Comparison of ENCODE assay signal across 1 cellular context in the genomic region with DNA sequence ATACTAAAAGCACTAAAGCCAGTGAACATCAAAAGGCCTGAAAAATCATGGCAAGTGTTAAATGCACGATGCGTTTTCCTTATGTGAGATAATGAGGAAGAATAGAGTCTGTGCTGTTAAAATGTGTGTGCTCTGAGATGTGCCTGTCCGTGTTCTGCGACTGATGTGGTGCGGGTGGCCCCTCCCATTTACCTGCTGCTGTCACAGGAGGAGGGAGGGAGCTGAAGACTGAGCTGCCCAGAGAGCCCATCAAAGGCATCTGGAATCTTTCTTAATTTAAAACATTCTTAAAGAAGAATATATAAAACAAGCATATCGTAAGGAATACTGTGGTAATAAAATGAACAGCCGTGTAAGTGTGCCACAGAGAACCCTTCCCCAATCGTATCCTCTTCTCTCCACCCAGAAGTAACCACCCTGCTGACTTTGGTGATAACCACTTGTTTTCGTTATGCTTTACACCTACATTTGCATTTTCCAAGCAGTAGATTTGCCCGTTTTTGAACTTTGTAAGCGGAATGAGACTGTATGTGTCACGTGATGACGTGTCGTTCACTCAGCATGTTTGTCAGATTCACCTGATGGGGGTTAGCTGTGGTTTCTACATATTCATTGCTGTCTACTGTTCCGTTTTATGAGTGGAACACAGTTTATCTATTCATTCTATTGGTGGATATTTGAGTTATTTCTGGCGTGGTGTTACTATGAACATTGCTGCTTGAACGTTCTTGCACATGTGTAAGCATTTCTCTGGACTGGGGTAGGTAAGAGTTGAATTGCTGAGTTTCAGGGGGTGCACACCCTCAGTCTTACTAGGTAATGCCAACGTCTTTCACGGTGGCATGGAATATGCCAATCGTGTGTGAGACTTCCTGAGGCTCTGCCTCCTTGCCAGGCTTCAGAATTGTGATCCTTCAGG.
TF ChIP-seq lines count a peak whose summit lies in the region.

No MANE protein-coding gene starts in this region.

TF ChIP-seq in K562, 482 proteins besides CTCF, POLR2A, EP300 and RAD21 (continued from another document and continues in another):
- TF ChIP-seq HMBOX1 (IDR thresholded peaks at IDR 0.05) (no peak; the same call in 1 of the 2 replicates), GTF3C2 (IDR thresholded peaks at IDR 0.05; ENCODE audit: borderline replicate concordance, extremely low read depth, insufficient read length) (no peak), STAT5B (CRISPR knock-in tag; IDR thresholded peaks at IDR 0.05) (no peak), BHLHE40 (IDR thresholded peaks at IDR 0.05; ENCODE audit: low read length) (peak; percentile 86), PBX2 (CRISPR knock-in tag; IDR thresholded peaks at IDR 0.05; ENCODE audit: low read depth) (no peak), PBX2 (tag; conservative IDR thresholded peaks at IDR 0.05; ENCODE audit: low read depth) (peak; percentile 60), ESRRB (CRISPR knock-in tag; IDR thresholded peaks at IDR 0.05; ENCODE audit: borderline replicate concordance) (no peak), MNT (conservative IDR thresholded peaks at IDR 0.05) (no peak), SIRT6 (IDR thresholded peaks at IDR 0.05; ENCODE audit: low read depth, low read length) (no peak), MLX (CRISPR knock-in tag; conservative IDR thresholded peaks at IDR 0.05) (no peak), ZNF143 (CRISPR knock-in tag; IDR thresholded peaks at IDR 0.05) (no peak), WHSC1 (IDR thresholded peaks at IDR 0.05; ENCODE audit: low read length) (no peak), MEF2D (tag; conservative IDR thresholded peaks at IDR 0.05; ENCODE audit: low read depth) (peak; percentile 60; the same call in 1 of the 2 replicates), ZNF395 (CRISPR knock-in tag; IDR thresholded peaks at IDR 0.05) (peak; percentile 68; the same call in 1 of the 2 replicates), JUN (IDR thresholded peaks at IDR 0.05; ENCODE audit: borderline replicate concordance, low read depth, low read length) (peak; percentile 28; the same call in 1 of the 2 replicates), JUN (CRISPR knock-in tag; IDR thresholded peaks at IDR 0.05; ENCODE audit: borderline replicate concordance) (no peak), RCOR1 (IDR thresholded peaks at IDR 0.05; ENCODE audit: borderline replicate concordance in 1 of 2, low read depth in 2 of 2, low read length in 2 of 2) (peak in 1 of 2 experiments; percentile 78; a peak in 1 of 4 replicates), L3MBTL2 (IDR thresholded peaks at IDR 0.05) (peak; percentile 51; the same call in 1 of the 2 replicates), PHF8 (IDR thresholded peaks at IDR 0.05; ENCODE audit: borderline replicate concordance, low read length) (no peak), NBN (IDR thresholded peaks at IDR 0.05; ENCODE audit: low read depth) (peak; percentile 73; the same call in 1 of the 2 replicates), SMC3 (conservative IDR thresholded peaks at IDR 0.05; ENCODE audit: insufficient read depth, low read depth, low read length) (no peak), TSC22D4 (tag; IDR thresholded peaks at IDR 0.05) (no peak), RBM25 (IDR thresholded peaks at IDR 0.05; ENCODE audit: low read depth, low read length, severe bottlenecking) (peak; percentile 51), MYNN (IDR thresholded peaks at IDR 0.05) (no peak), MYNN (CRISPR knock-in tag; IDR thresholded peaks at IDR 0.05) (no peak), PPARD (CRISPR knock-in tag; IDR thresholded peaks at IDR 0.05) (no peak), SRSF1 (IDR thresholded peaks at IDR 0.05; ENCODE audit: low read depth, low read length) (no peak), ZNF511 (CRISPR knock-in tag; IDR thresholded peaks at IDR 0.05) (no peak), CSDE1 (IDR thresholded peaks at IDR 0.05) (no peak), AFF1 (IDR thresholded peaks at IDR 0.05; ENCODE audit: low read depth in 1 of 2, partially characterized antibody in 2 of 2) (peak in 1 of 2 experiments; percentile 33), SREBF2 (CRISPR knock-in tag; IDR thresholded peaks at IDR 0.05) (no peak), SRSF7 (optimal IDR thresholded peaks at IDR 0.05; ENCODE audit: low read depth, low read length) (no peak), SOX6 (IDR thresholded peaks at IDR 0.05) (0 out of 2 replicates have a peak, but pooled peaks have one; percentile 29)
- TF ChIP-seq, protein P1, sequence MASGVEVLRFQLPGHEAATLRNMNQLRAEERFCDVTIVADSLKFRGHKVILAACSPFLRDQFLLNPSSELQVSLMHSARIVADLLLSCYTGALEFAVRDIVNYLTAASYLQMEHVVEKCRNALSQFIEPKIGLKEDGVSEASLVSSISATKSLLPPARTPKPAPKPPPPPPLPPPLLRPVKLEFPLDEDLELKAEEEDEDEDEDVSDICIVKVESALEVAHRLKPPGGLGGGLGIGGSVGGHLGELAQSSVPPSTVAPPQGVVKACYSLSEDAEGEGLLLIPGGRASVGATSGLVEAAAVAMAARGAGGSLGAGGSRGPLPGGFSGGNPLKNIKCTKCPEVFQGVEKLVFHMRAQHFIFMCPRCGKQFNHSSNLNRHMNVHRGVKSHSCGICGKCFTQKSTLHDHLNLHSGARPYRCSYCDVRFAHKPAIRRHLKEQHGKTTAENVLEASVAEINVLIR (CRISPR knock-in tag; IDR thresholded peaks at IDR 0.05), result peak; percentile 28; the same call in 1 of the 2 replicates
- TF ChIP-seq, protein P2, sequence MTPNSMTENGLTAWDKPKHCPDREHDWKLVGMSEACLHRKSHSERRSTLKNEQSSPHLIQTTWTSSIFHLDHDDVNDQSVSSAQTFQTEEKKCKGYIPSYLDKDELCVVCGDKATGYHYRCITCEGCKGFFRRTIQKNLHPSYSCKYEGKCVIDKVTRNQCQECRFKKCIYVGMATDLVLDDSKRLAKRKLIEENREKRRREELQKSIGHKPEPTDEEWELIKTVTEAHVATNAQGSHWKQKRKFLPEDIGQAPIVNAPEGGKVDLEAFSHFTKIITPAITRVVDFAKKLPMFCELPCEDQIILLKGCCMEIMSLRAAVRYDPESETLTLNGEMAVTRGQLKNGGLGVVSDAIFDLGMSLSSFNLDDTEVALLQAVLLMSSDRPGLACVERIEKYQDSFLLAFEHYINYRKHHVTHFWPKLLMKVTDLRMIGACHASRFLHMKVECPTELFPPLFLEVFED (CRISPR knock-in tag; conservative IDR thresholded peaks at IDR 0.05), result no peak
